Comparison of ENCODE assay signal across 36 cellular contexts in genomic region chr14:79871164-79871563, GRCh38.
"Had no signal": no experiment of that assay in that cellular context is flagged by ENCODE, and none has a peak within 500 bp of the region (broad histone marks: within the 10 kb centered on the region; RNA-seq: fewer than 3 reads in every experiment).

No MANE protein-coding gene starts in this region.

- H3K27ac Mint-ChIP-seq: activated CD4-positive, alpha-beta memory T cell treated with anti-CD3 and anti-CD28 coated beads for 36 hours; activated CD4-positive, alpha-beta T cell treated with anti-CD3 and anti-CD28 coated beads for 36 hours; activated CD4-positive, alpha-beta T cell treated with anti-CD3 and anti-CD28 coated beads, Interleukin-2, amount 10 ng/mL, durations not matched to agents 7 days and 5 days; activated naive CD4-positive, alpha-beta T cell treated with anti-CD3 and anti-CD28 coated beads, Interleukin-2, amount 50 U/mL, for 24 hours; activated naive CD8-positive, alpha-beta T cell treated with anti-CD3 and anti-CD28 coated beads, Interleukin-2, amount 10 ng/mL, durations not matched to agents 7 days and 5 days; T-helper 1 cell treated with Interleukin-12 subunit alpha and Interleukin-12 subunit beta and Interleukin-4 antibody, amounts not matched to agents 30 μg/mL and 1 μg/mL, for 36 hours; T-helper 2 cell treated with Interferon-gamma antibody and Interleukin-4, amounts not matched to agents 5 μg/mL and 100 μg/mL, for 36 hours; WTC11 had no signal

- H3K4me1 Mint-ChIP-seq: activated CD4-positive, alpha-beta T cell treated with anti-CD3 and anti-CD28 coated beads for 36 hours; activated CD4-positive, alpha-beta T cell treated with anti-CD3 and anti-CD28 coated beads, Interleukin-2, amount 10 ng/mL, durations not matched to agents 7 days and 5 days; activated naive CD4-positive, alpha-beta T cell treated with anti-CD3 and anti-CD28 coated beads, Interleukin-2, amount 50 U/mL, for 24 hours; activated naive CD8-positive, alpha-beta T cell treated with anti-CD3 and anti-CD28 coated beads, Interleukin-2, amount 10 ng/mL, durations not matched to agents 7 days and 5 days; WTC11 had no signal

- H3K4me3 ChIP-seq: body of pancreas, breast epithelium, Peyer's patch, SJSA1 had no signal

- H3K4me3 Mint-ChIP-seq: activated CD4-positive, alpha-beta memory T cell treated with anti-CD3 and anti-CD28 coated beads for 36 hours; activated CD4-positive, alpha-beta T cell treated with anti-CD3 and anti-CD28 coated beads for 36 hours; activated CD4-positive, alpha-beta T cell treated with anti-CD3 and anti-CD28 coated beads, Interleukin-2, amount 10 ng/mL, durations not matched to agents 7 days and 5 days; activated naive CD4-positive, alpha-beta T cell treated with anti-CD3 and anti-CD28 coated beads, Interleukin-2, amount 50 U/mL, for 24 hours; activated naive CD8-positive, alpha-beta T cell treated with anti-CD3 and anti-CD28 coated beads, Interleukin-2, amount 10 ng/mL, durations not matched to agents 7 days and 5 days; T-helper 1 cell treated with Interleukin-12 subunit alpha and Interleukin-12 subunit beta and Interleukin-4 antibody, amounts not matched to agents 30 μg/mL and 1 μg/mL, for 36 hours; T-helper 2 cell treated with Interferon-gamma antibody and Interleukin-4, amounts not matched to agents 5 μg/mL and 100 μg/mL, for 36 hours; WTC11 had no signal

- H3K4me2 ChIP-seq: KMS-11, SK-N-SH had no signal

- H3K9me3 Mint-ChIP-seq: activated CD4-positive, alpha-beta memory T cell treated with anti-CD3 and anti-CD28 coated beads for 36 hours; activated naive CD4-positive, alpha-beta T cell treated with anti-CD3 and anti-CD28 coated beads, Interleukin-2, amount 50 U/mL, for 24 hours had no signal

- H3K9me3 ChIP-seq: body of pancreas, breast epithelium, Peyer's patch, SJSA1, SK-N-SH had no signal

- FAIRE-seq: astrocyte, TTC549 had no signal

- H3K36me3 Mint-ChIP-seq: activated CD4-positive, alpha-beta memory T cell treated with anti-CD3 and anti-CD28 coated beads for 36 hours; activated naive CD4-positive, alpha-beta T cell treated with anti-CD3 and anti-CD28 coated beads, Interleukin-2, amount 50 U/mL, for 24 hours; activated naive CD8-positive, alpha-beta T cell treated with anti-CD3 and anti-CD28 coated beads, Interleukin-2, amount 10 ng/mL, durations not matched to agents 7 days and 5 days had no signal

- DNase-seq: activated CD4-positive, alpha-beta memory T cell treated with anti-CD3 and anti-CD28 coated beads for 36 hours; activated CD4-positive, alpha-beta T cell treated with anti-CD3 and anti-CD28 coated beads for 36 hours; activated CD4-positive, alpha-beta T cell treated with anti-CD3 and anti-CD28 coated beads, Interleukin-2, amount 10 ng/mL, durations not matched to agents 7 days and 5 days; activated CD8-positive, alpha-beta memory T cell treated with anti-CD3 and anti-CD28 coated beads, Interleukin-2, amount 50 U/mL, for 4 hours; activated effector memory CD4-positive, alpha-beta T cell treated with anti-CD3 and anti-CD28 coated beads, Interleukin-2, amount 50 U/mL, for 16 hours; activated naive CD4-positive, alpha-beta T cell treated with Interleukin-2 at 50 U/mL for 16 hours; activated naive CD8-positive, alpha-beta T cell treated with anti-CD3 and anti-CD28 coated beads, Interleukin-2, amount 10 ng/mL, durations not matched to agents 7 days and 5 days; activated T-cell treated with anti-CD3 and anti-CD28 coated beads for 4 hours; activated T-cell treated with anti-CD3 and anti-CD28 coated beads, Interleukin-2, amount 50 U/mL, for 48 hours; body of pancreas; NCI-H1092 treated with DMSO at 0.1 percent for 48 hours; NCI-H1417; NCI-H146; NCI-H187; NCI-H2029 treated with DMSO at 0.1 percent for 48 hours; NCI-H2171 treated with DMSO at 0.1 percent for 48 hours; NCI-H2227 treated with DMSO at 0.1 percent for 48 hours; NCI-H446; NCI-H510A treated with DMSO at 0.1 percent for 48 hours; NCI-H69; NK-92 treated with Interleukin-12 subunit alpha and Interleukin-12 subunit beta, amount 100 ng/mL, for 24 hours; PC-3; Peyer's patch; RPMI8226; SHP77 treated with DMSO at 0.1 percent for 48 hours; SK-N-SH had no signal

- H3K27me3 Mint-ChIP-seq: activated CD4-positive, alpha-beta memory T cell treated with anti-CD3 and anti-CD28 coated beads for 36 hours; activated CD4-positive, alpha-beta T cell treated with anti-CD3 and anti-CD28 coated beads for 36 hours; activated CD4-positive, alpha-beta T cell treated with anti-CD3 and anti-CD28 coated beads, Interleukin-2, amount 10 ng/mL, durations not matched to agents 7 days and 5 days; activated naive CD4-positive, alpha-beta T cell treated with anti-CD3 and anti-CD28 coated beads, Interleukin-2, amount 50 U/mL, for 24 hours; activated naive CD8-positive, alpha-beta T cell treated with anti-CD3 and anti-CD28 coated beads, Interleukin-2, amount 10 ng/mL, durations not matched to agents 7 days and 5 days had no signal

- ATAC-seq: activated CD4-positive, alpha-beta T cell treated with anti-CD3 and anti-CD28 coated beads for 36 hours; activated CD4-positive, CD25-positive, alpha-beta regulatory T cell treated with anti-CD3 and anti-CD28 coated beads, Interleukin-2, amount 50 U/mL, for 24 hours; body of pancreas; PC-3; WTC11 had no signal

- H3K4me1 ChIP-seq: body of pancreas, breast epithelium, Peyer's patch, SJSA1 had no signal

- H3K27ac ChIP-seq: body of pancreas, breast epithelium, KMS-11, Peyer's patch, SJSA1 had no signal
